In genomic region chr6:143792402-143793339, GRCh38 we compare ENCODE assay signal across 28 cellular contexts. TPM values are rescaled to one million over a fixed set of nuclear protein-coding genes. Genes with fewer than 3 reads are reported as not detected.
DNase-seq lines count a peak whose midpoint lies in the region; ATAC-seq, FAIRE-seq and TF ChIP-seq lines count a peak whose summit lies in the region.
"Had no signal": no experiment of that assay in that cellular context is flagged by ENCODE, and none has a peak within 500 bp of the region (broad histone marks: within the 10 kb centered on the region; RNA-seq: fewer than 3 reads in every experiment).

No MANE protein-coding gene starts in this region.

- 63% methylated on average over 3 of the region's 3 CpGs for WGBS in HepG2 (ENCODE audit: low lambda C conversion rate)
- WGBS in right lobe of liver (ENCODE audit: insufficient coverage, low coverage, low lambda C conversion rate, missing lambda C conversion rate): 93% methylated on average over 3 of the region's 3 CpGs

- H3K27ac ChIP-seq in HepG2 (ENCODE audit: extremely low read length, insufficient read depth, low read length) (no peak overlapping the region), right lobe of liver (no peak overlapping the region)

- CTCF ChIA-PET in HepG2 (lab: Yijun Ruan, JAX; ENCODE audit: low intra/inter-chr PET ratio, low total read pairs): no interaction called here

- H3K4me1 ChIP-seq in HepG2 (ENCODE audit: insufficient read depth, low read length) (no peaks in the 10 kb centered on the region), right lobe of liver (no peaks in the 10 kb centered on the region)
- H3K4me1 ChIP-seq: BE2C had no signal

- DNase-seq in HepG2 (ENCODE audit: low spot score) (no peak), right lobe of liver (no peak), bronchial epithelial cell (ENCODE audit: low read depth) (peak; percentile 5), fibroblast of mammary gland (ENCODE audit: low read depth) (peak; percentile 12), left cardiac atrium (no peak), retina (no peak), DMS79 treated with DMSO at 0.1 percent for 48 hours (lab: John Stamatoyannopoulos, UW) (no peak)
- DNase-seq: 8988T; ACHN; BE2C; Calu3; DND-41; KG1; MM.1S; NCI-H1417; NCI-H1694; NCI-H2029 treated with DMSO at 0.1 percent for 48 hours; NCI-H446 treated with DMSO at 0.1 percent for 48 hours; NCI-H526; NCI-H82; NK-92 treated with Interleukin-12 subunit alpha and Interleukin-12 subunit beta, amount 100 ng/mL, for 24 hours; Right ventricle myocardium superior; RPMI8226 had no signal

- H3K27me3 ChIP-seq in HepG2 (ENCODE audit: control insufficient read depth in 1 of 2, insufficient read depth in 2 of 2, low read length in 2 of 2) (no peaks in the 10 kb centered on the region), right lobe of liver (no peaks in the 10 kb centered on the region), bronchial epithelial cell (ENCODE audit: control insufficient read depth, insufficient read depth, low read length) (no peaks in the 10 kb centered on the region)
- H3K27me3 ChIP-seq: BE2C had no signal

- POLR2A ChIA-PET in HepG2 (lab: Yijun Ruan, JAX): interaction anchor here (1.2 kb wide), 1 partner anchor 47 kb away, joined by 4 read pairs; no protein-coding TSS in a partner anchor

- TF ChIP-seq POLR2A in HepG2 (IDR thresholded peaks at IDR 0.05; ENCODE audit: insufficient read depth in 1 of 2, low read depth in 2 of 2, low read length in 2 of 2): no peak
- TF ChIP-seq POLR2A in right lobe of liver (IDR thresholded peaks at IDR 0.05): no peak

- no peak overlapping the region for H2AFZ ChIP-seq in HepG2 (ENCODE audit: low read length)

- H3K4me2 ChIP-seq in HepG2 (ENCODE audit: low read depth, low read length): no peak overlapping the region

- no TSS peak for BruUV-seq in HepG2 (replicated peaks; lab: Mats Ljungman, UMichigan)

- TF ChIP-seq CTCF in HepG2 (CRISPR knock-in tag; IDR thresholded peaks at IDR 0.05): no peak
- TF ChIP-seq CTCF in right lobe of liver (IDR thresholded peaks at IDR 0.05): no peak
- no peak for TF ChIP-seq CTCF in bronchial epithelial cell (IDR thresholded peaks at IDR 0.05; ENCODE audit: insufficient read depth, low read length, severe bottlenecking)
- no peak for TF ChIP-seq CTCF in fibroblast of mammary gland (conservative IDR thresholded peaks at IDR 0.05; ENCODE audit: control insufficient read depth, insufficient read depth, low read depth, low read length)

- ATAC-seq in HepG2: no peak
- ATAC-seq in right lobe of liver: no peak
- ATAC-seq in left cardiac atrium: no peak
- ATAC-seq in GM19395 (IDR thresholded peaks at IDR 0.05; ENCODE audit: unreplicated experiment): no peak

- H3K79me2 ChIP-seq in HepG2 (ENCODE audit: insufficient read depth, low read length): no peaks in the 10 kb centered on the region

- no peak for TF ChIP-seq EP300 in HepG2 (IDR thresholded peaks at IDR 0.05; ENCODE audit: low read depth in 2 of 2, low read length in 2 of 2)
- TF ChIP-seq EP300 in HepG2 (CRISPR knock-in tag; IDR thresholded peaks at IDR 0.05; ENCODE audit: borderline replicate concordance): no peak

- no peaks in the 10 kb centered on the region for H4K20me1 ChIP-seq in HepG2 (ENCODE audit: insufficient read depth, low read length)

- H3K9me3 ChIP-seq in HepG2 (ENCODE audit: low read length) (peaks cover 8% of the 10 kb centered on the region; the same call in 1 of the 2 replicates), right lobe of liver (no peaks in the 10 kb centered on the region)
- H3K9me3 ChIP-seq: BE2C had no signal

- in situ Hi-C loops in HepG2 (cut with HindIII; ENCODE audit: extremely low pct_ligation_motif_present, low pct_unique_long_range_greater_than_20kb): no loop called here

- H3K9ac ChIP-seq in HepG2 (ENCODE audit: insufficient read depth, low read depth, low read length): no peak overlapping the region

- TF ChIP-seq RAD21 in HepG2 (CRISPR knock-in tag; IDR thresholded peaks at IDR 0.05): no peak

- H3K36me3 ChIP-seq in HepG2 (replicated peaks in 1 of 2; ENCODE audit: control insufficient read depth in 1 of 2, insufficient read depth in 2 of 2, low read length in 2 of 2) (peaks cover 4 to 20% of the 10 kb centered on the region in 2 experiments; a peak in 4 of 5 replicates), right lobe of liver (peaks cover 0 to 14% (median 0%) of the 10 kb centered on the region in 4 donors), bronchial epithelial cell (ENCODE audit: control insufficient read depth, insufficient read depth, low read length) (no peaks in the 10 kb centered on the region)
- H3K36me3 ChIP-seq: BE2C had no signal

- H3K4me3 ChIP-seq in HepG2 (replicated peaks in 1 of 3; ENCODE audit: insufficient read depth in 1 of 3, low read depth in 2 of 3, low read length in 3 of 3) (no peak overlapping the region), right lobe of liver (no peak overlapping the region), bronchial epithelial cell (ENCODE audit: low read depth, low read length) (no peak overlapping the region), fibroblast of mammary gland (ENCODE audit: control insufficient read depth, low read depth, low read length) (no peak overlapping the region)

- intact Hi-C loops in HepG2 (cut with micrococcal nuclease; ENCODE audit: unreplicated experiment): no loop called here
- intact Hi-C loops in right lobe of liver (cut with DNase I): no loop called here
- intact Hi-C loops in left cardiac atrium (cut with DNase I): no loop called here

- no peak for FAIRE-seq in HepG2 (lab: Jason Lieb, UNC)
- FAIRE-seq in bronchial epithelial cell (lab: Jason Lieb, UNC): no peak
- FAIRE-seq: GM12892, GM19239, H54, HTR-8/SVneo had no signal

TF ChIP-seq in HepG2, 621 proteins besides CTCF, POLR2A, EP300 and RAD21:
- no peak for TF ChIP-seq HOXA3 (CRISPR knock-in tag; IDR thresholded peaks at IDR 0.05)
- TF ChIP-seq ZNF331 (CRISPR knock-in tag; IDR thresholded peaks at IDR 0.05): peak; percentile 99
TF ChIP-seq in HepG2: peak in this region for 1.

RNA-seq across cellular contexts. Expression of gene LTV1, which starts 50.5 kb away (rescaled TPM):
- total RNA-seq in HepG2 (2016; rRNA removed; fragmentation: Illumina TruSeq; extraction: Trizol): 85.8 and 122 TPM in 2 replicates
- total RNA-seq in HepG2 (2016; cell fraction: cytosol; rRNA removed; fragmentation: Illumina TruSeq; extraction: Trizol; ENCODE audit: low read depth): 15.6 and 17.4 TPM in 2 replicates
- total RNA-seq in HepG2 (2016; cell fraction: insoluble cytoplasmic fraction; rRNA removed; fragmentation: Illumina TruSeq; extraction: Trizol): 84.4 and 118 TPM in 2 replicates
- total RNA-seq in HepG2 (2016; cell fraction: membrane; rRNA removed; fragmentation: Illumina TruSeq; extraction: Trizol): 31.8 and 36.3 TPM in 2 replicates
- 69.7 and 73.2 TPM in 2 replicates for total RNA-seq in HepG2 (2016; cell fraction: nucleus; rRNA removed; fragmentation: Illumina TruSeq; extraction: Trizol)
- polyA plus RNA-seq in HepG2 (2011; rRNA removed): 15.9 and 21.1 TPM in 2 replicates
- polyA plus RNA-seq in HepG2 (2011; cell fraction: cytosol; rRNA removed): 6.1 and 9.5 TPM in 2 replicates
- 21.7 and 25.4 TPM in 2 replicates for polyA plus RNA-seq in HepG2 (2011; cell fraction: nucleus; rRNA removed)
- polyA plus RNA-seq in HepG2 (2012): 32.5 and 45.9 TPM in 2 replicates
- 12.9 and 13.2 TPM in 2 replicates for polyA plus RNA-seq in HepG2 (2016; cell fraction: cytosol; fragmentation: Illumina TruSeq; extraction: Trizol; ENCODE audit: low read depth)
- polyA plus RNA-seq in HepG2 (2016; cell fraction: insoluble cytoplasmic fraction; fragmentation: Illumina TruSeq; extraction: Trizol; ENCODE audit: low read depth): 129 and 141 TPM in 2 replicates
- 19.2 and 19.9 TPM in 2 replicates for polyA plus RNA-seq in HepG2 (2016; cell fraction: membrane; fragmentation: Illumina TruSeq; extraction: Trizol; ENCODE audit: low read depth)
- polyA plus RNA-seq in HepG2 (2016; cell fraction: nucleus; fragmentation: Illumina TruSeq; extraction: Trizol; ENCODE audit: insufficient read depth, low read depth): 128 and 133 TPM in 2 replicates
- 2.3 and 2.5 TPM in 2 replicates for polyA minus RNA-seq in HepG2 (2011; rRNA and poly(A)+ RNA removed; ENCODE audit: low replicate concordance)
- polyA minus RNA-seq in HepG2 (2011; cell fraction: cytosol; rRNA and poly(A)+ RNA removed): 8.6 and 9.2 TPM in 2 replicates
- 37.7 and 42.4 TPM in 2 replicates for polyA minus RNA-seq in HepG2 (2011; cell fraction: nucleus; rRNA and poly(A)+ RNA removed)
- total RNA-seq in right lobe of liver: 10 to 100 TPM in 4 of 6 experiments, 1 to 10 TPM in 2; 5.7 to 15.1 (median 11.0) TPM
- 15.8 and 17.5 TPM in 2 replicates for total RNA-seq in bronchial epithelial cell
- 10 to 100 TPM; 13.1 to 20.0 TPM for total RNA-seq in left cardiac atrium

Comparison
In these comparisons a context has a peak if more than half of its experiments do, and no peak if none do; other contexts are left out.
1. DNase-seq: peak in bronchial epithelial cell (single experiment) and fibroblast of mammary gland (single experiment); none in HepG2 (single experiment), right lobe of liver (0 of 3), left cardiac atrium (single experiment), retina (single experiment) and DMS79 treated with DMSO at 0.1 percent for 48 hours (single experiment).